12 cellular contexts compared by ENCODE assay signal in genomic region chr19:4877753-4878490, GRCh38. TPM values are rescaled to one million over a fixed set of nuclear protein-coding genes. Genes with fewer than 3 reads are reported as not detected.
A peak's percentile ranks its signal among the peaks of the same experiment; 100 is the strongest.
DNase-seq lines count a peak whose midpoint lies in the region; ATAC-seq and TF ChIP-seq lines count a peak whose summit lies in the region.
"Had no signal": no experiment of that assay in that cellular context is flagged by ENCODE, and none has a peak within 500 bp of the region (broad histone marks: within the 10 kb centered on the region; RNA-seq: fewer than 3 reads in every experiment).

No MANE protein-coding gene starts in this region.

- no peak overlapping the region for H3K4me3 Mint-ChIP-seq in activated T-cell treated with anti-CD3 and anti-CD28 coated beads, Interleukin-2, amount 50 U/mL, for 24 hours
- H3K4me3 Mint-ChIP-seq in activated T-cell treated with anti-CD3 and anti-CD28 coated beads, Interleukin-2, amount 50 U/mL, for 72 hours, result peak overlapping the region in 1 of 2 donors; percentile 20
- H3K4me3 Mint-ChIP-seq in neural progenitor cell, result no peak overlapping the region
- H3K4me3 Mint-ChIP-seq: IgD-negative memory B cell had no signal

- H3K4me1 ChIP-seq in esophagus muscularis mucosa (peaks cover 0 to 20% (median 17%) of the 10 kb centered on the region in 4 donors), neural progenitor cell (peaks cover 17% of the 10 kb centered on the region), upper lobe of right lung (no peaks in the 10 kb centered on the region), PC-3 (ENCODE audit: insufficient read depth, low read length) (no peaks in the 10 kb centered on the region)

- H3K36me3 ChIP-seq in esophagus muscularis mucosa (no peaks in the 10 kb centered on the region), neural progenitor cell (no peaks in the 10 kb centered on the region), upper lobe of right lung (no peaks in the 10 kb centered on the region), PC-3 (ENCODE audit: low read depth, low read length) (no peaks in the 10 kb centered on the region)
- H3K36me3 ChIP-seq: brain microvascular endothelial cell, WERI-Rb-1 had no signal

- BruUV-seq in PC-3 (replicated peaks; lab: Mats Ljungman, UMichigan), result no TSS peak

- TF ChIP-seq EP300 in esophagus muscularis mucosa (IDR thresholded peaks at IDR 0.05), result no peak

- peak overlapping the region in 2 of 4 donors; percentile 4 to 12 for H3K4me3 ChIP-seq in esophagus muscularis mucosa
- no peak overlapping the region for H3K4me3 ChIP-seq in neural progenitor cell
- H3K4me3 ChIP-seq in upper lobe of right lung, result no peak overlapping the region
- H3K4me3 ChIP-seq in PC-3 (ENCODE audit: low read length), result no peak overlapping the region

- H3K9ac ChIP-seq in neural progenitor cell (no peak overlapping the region), PC-3 (ENCODE audit: low read length) (no peak overlapping the region)

- H3F3A ChIP-seq in neural progenitor cell (ENCODE audit: low read depth), result peaks cover 8% of the 10 kb centered on the region
- no peaks in the 10 kb centered on the region for H3F3A ChIP-seq in PC-3 (ENCODE audit: low read length, unreplicated experiment)

- H3K4me2 ChIP-seq in neural progenitor cell (peak overlapping the region; percentile 53), PC-3 (ENCODE audit: low read length) (no peak overlapping the region)

- ATAC-seq in activated T-cell treated with anti-CD3 and anti-CD28 coated beads, Interleukin-2, amount 50 U/mL, for 72 hours (replicated peaks in 1 of 2), result no peak
- ATAC-seq in upper lobe of right lung, result peak; percentile 24
- ATAC-seq in PC-3, result no peak

- TF ChIP-seq CTCF in esophagus muscularis mucosa (IDR thresholded peaks at IDR 0.05) (no peak), neural progenitor cell (IDR thresholded peaks at IDR 0.05) (no peak), upper lobe of right lung (IDR thresholded peaks at IDR 0.05) (no peak), GM10248 (IDR thresholded peaks at IDR 0.05; ENCODE audit: control extremely low read depth, extremely low read depth, low read depth, missing control alignments) (no peak), PC-3 (conservative IDR thresholded peaks at IDR 0.05; ENCODE audit: low read depth, low read length) (no peak)

- POLR2A ChIA-PET in GM10248 (lab: Yijun Ruan, JAX), result interaction anchor here (0.6 kb wide), 1 partner anchor 138 kb away, joined by 3 read pairs; no protein-coding TSS in a partner anchor
- POLR2A ChIA-PET in PC-3 (lab: Charles Lee; ENCODE audit: unreplicated experiment), result no interaction called here

- peak; percentile 34 for DNase-seq in activated T-cell treated with anti-CD3 and anti-CD28 coated beads, Interleukin-2, amount 50 U/mL, for 24 hours
- no peak for DNase-seq in activated T-cell treated with anti-CD3 and anti-CD28 coated beads, Interleukin-2, amount 50 U/mL, for 72 hours
- DNase-seq in esophagus muscularis mucosa (ENCODE audit: extremely low spot score) (no peak), neural progenitor cell (ENCODE audit: low spot score) (peak; percentile 66), upper lobe of right lung (no peak), GM10248 (ENCODE audit: extremely low spot score) (no peak), PC-3 (no peak), NCI-H2029 treated with DMSO at 0.1 percent for 48 hours (lab: John Stamatoyannopoulos, UW) (no peak)
- DNase-seq: brain microvascular endothelial cell, small intestine, WERI-Rb-1 had no signal

- H3K27ac ChIP-seq in esophagus muscularis mucosa (replicated peaks in 1 of 4), result peak overlapping the region; percentile 46 to 70 (median 64)
- H3K27ac ChIP-seq in neural progenitor cell, result peak overlapping the region; percentile 70
- H3K27ac ChIP-seq in upper lobe of right lung, result no peak overlapping the region
- H3K27ac ChIP-seq in PC-3 (ENCODE audit: low read length), result no peak overlapping the region
- H3K27ac ChIP-seq: brain microvascular endothelial cell, WERI-Rb-1 had no signal

- H3K9me3 Mint-ChIP-seq in activated T-cell treated with anti-CD3 and anti-CD28 coated beads, Interleukin-2, amount 50 U/mL, for 24 hours, result no peaks in the 10 kb centered on the region
- H3K9me3 Mint-ChIP-seq in activated T-cell treated with anti-CD3 and anti-CD28 coated beads, Interleukin-2, amount 50 U/mL, for 72 hours, result no peaks in the 10 kb centered on the region
- H3K9me3 Mint-ChIP-seq in neural progenitor cell, result no peaks in the 10 kb centered on the region
- H3K9me3 Mint-ChIP-seq: IgD-negative memory B cell had no signal

- no peaks in the 10 kb centered on the region for H3K27me3 Mint-ChIP-seq in activated T-cell treated with anti-CD3 and anti-CD28 coated beads, Interleukin-2, amount 50 U/mL, for 24 hours
- no peaks in the 10 kb centered on the region for H3K27me3 Mint-ChIP-seq in activated T-cell treated with anti-CD3 and anti-CD28 coated beads, Interleukin-2, amount 50 U/mL, for 72 hours (ENCODE audit: low read depth)
- H3K27me3 Mint-ChIP-seq in neural progenitor cell (ENCODE audit: insufficient read depth, low read depth), result peaks cover 8% of the 10 kb centered on the region

- 74% methylated on average over 8 of the region's 30 CpGs for WGBS in esophagus muscularis mucosa

- H3K27me3 ChIP-seq in esophagus muscularis mucosa (peaks cover 0 to 13% (median 0%) of the 10 kb centered on the region in 4 donors), neural progenitor cell (no peaks in the 10 kb centered on the region), upper lobe of right lung (peaks cover 13% of the 10 kb centered on the region), PC-3 (ENCODE audit: low read length) (no peaks in the 10 kb centered on the region)
- H3K27me3 ChIP-seq: brain microvascular endothelial cell had no signal

- CTCF ChIA-PET in GM10248 (lab: Yijun Ruan, JAX) (no interaction called here), PC-3 (lab: Charles Lee) (no interaction called here)

- intact Hi-C loops in esophagus muscularis mucosa (cut with DNase I) (no loop called here), upper lobe of right lung (cut with DNase I) (no loop called here), PC-3 (cut with micrococcal nuclease) (no loop called here)

- H3K4me1 Mint-ChIP-seq in activated T-cell treated with anti-CD3 and anti-CD28 coated beads, Interleukin-2, amount 50 U/mL, for 24 hours (ENCODE audit: low read depth), result peaks cover 7% of the 10 kb centered on the region
- H3K4me1 Mint-ChIP-seq in activated T-cell treated with anti-CD3 and anti-CD28 coated beads, Interleukin-2, amount 50 U/mL, for 72 hours (ENCODE audit: low read depth), result peaks cover 9% of the 10 kb centered on the region
- peaks cover 6% of the 10 kb centered on the region for H3K4me1 Mint-ChIP-seq in neural progenitor cell

- no peaks in the 10 kb centered on the region for H3K36me3 Mint-ChIP-seq in activated T-cell treated with anti-CD3 and anti-CD28 coated beads, Interleukin-2, amount 50 U/mL, for 24 hours (ENCODE audit: low read depth)
- H3K36me3 Mint-ChIP-seq in activated T-cell treated with anti-CD3 and anti-CD28 coated beads, Interleukin-2, amount 50 U/mL, for 72 hours (ENCODE audit: insufficient read depth in 2 of 2), result no peaks in the 10 kb centered on the region
- no peaks in the 10 kb centered on the region for H3K36me3 Mint-ChIP-seq in neural progenitor cell
- H3K36me3 Mint-ChIP-seq: IgD-negative memory B cell had no signal

- H3K79me2 ChIP-seq in neural progenitor cell (ENCODE audit: low read depth), result no peaks in the 10 kb centered on the region
- H3K79me2 ChIP-seq in PC-3 (ENCODE audit: low read length), result no peaks in the 10 kb centered on the region

- H2AFZ ChIP-seq in neural progenitor cell (replicated peaks), result peak overlapping the region; percentile 97
- no peak overlapping the region for H2AFZ ChIP-seq in PC-3 (ENCODE audit: low read length)

- H4K20me1 ChIP-seq in neural progenitor cell (ENCODE audit: low read depth) (no peaks in the 10 kb centered on the region), PC-3 (ENCODE audit: low read length) (no peaks in the 10 kb centered on the region)

- no peak overlapping the region for H3K27ac Mint-ChIP-seq in activated T-cell treated with anti-CD3 and anti-CD28 coated beads, Interleukin-2, amount 50 U/mL, for 24 hours
- H3K27ac Mint-ChIP-seq in activated T-cell treated with anti-CD3 and anti-CD28 coated beads, Interleukin-2, amount 50 U/mL, for 72 hours, result no peak overlapping the region
- H3K27ac Mint-ChIP-seq in neural progenitor cell, result no peak overlapping the region

- no peaks in the 10 kb centered on the region for H3K9me2 ChIP-seq in PC-3 (replicated peaks; ENCODE audit: low read length)

- TF ChIP-seq POLR2A in esophagus muscularis mucosa (IDR thresholded peaks at IDR 0.05; ENCODE audit: low read depth), result no peak

- H3K9me3 ChIP-seq in esophagus muscularis mucosa (no peaks in the 10 kb centered on the region), neural progenitor cell (ENCODE audit: low read depth) (no peaks in the 10 kb centered on the region), upper lobe of right lung (no peaks in the 10 kb centered on the region), PC-3 (ENCODE audit: low read length) (no peaks in the 10 kb centered on the region)

RNA-seq across cellular contexts. Expression of gene PLIN3, which starts 10.5 kb away (rescaled TPM):
- 10 to 100 TPM; 43.7 to 44.6 TPM for total RNA-seq in activated T-cell treated with anti-CD3 and anti-CD28 coated beads, Interleukin-2, amount 50 U/mL, for 72 hours
- total RNA-seq in esophagus muscularis mucosa (10 to 100 TPM; 15.4 to 69.0 (median 51.1) TPM), neural progenitor cell (ENCODE audit: low replicate concordance) (49.7 and 108 TPM in 2 replicates), upper lobe of right lung (31.9 TPM), PC-3 (2014; rRNA removed) (136 and 159 TPM in 2 replicates)

RNA-seq across cellular contexts. Expression of gene ARRDC5, which starts 24.8 kb away (rescaled TPM):
- under 1 TPM; 0.72 to 0.76 TPM for total RNA-seq in activated T-cell treated with anti-CD3 and anti-CD28 coated beads, Interleukin-2, amount 50 U/mL, for 72 hours
- under 1 TPM in 1 of 4 donors, not detected in 3; 0.26 TPM for total RNA-seq in esophagus muscularis mucosa
- total RNA-seq in neural progenitor cell (ENCODE audit: low replicate concordance), result not detected in 2 replicates
- total RNA-seq in upper lobe of right lung, result not detected
- not detected in 2 replicates for total RNA-seq in PC-3 (2014; rRNA removed)

RNA-seq across cellular contexts. Expression of gene UHRF1, which starts 31.4 kb away (rescaled TPM):
- 100 to 1,000 TPM in 1 of 2 donors, 10 to 100 TPM in 1; 76.4 to 110 TPM for total RNA-seq in activated T-cell treated with anti-CD3 and anti-CD28 coated beads, Interleukin-2, amount 50 U/mL, for 72 hours
- total RNA-seq in esophagus muscularis mucosa (1 to 10 TPM in 1 of 4 donors, under 1 TPM in 3; 0.33 to 1.2 (median 0.64) TPM), neural progenitor cell (ENCODE audit: low replicate concordance) (34.1 and 74.7 TPM in 2 replicates), upper lobe of right lung (0.90 TPM), PC-3 (2014; rRNA removed) (163 and 207 TPM in 2 replicates)

RNA-seq across cellular contexts. Expression of gene TICAM1, which starts 46.4 kb away (rescaled TPM):
- 10 to 100 TPM; 18.7 to 20.5 TPM for total RNA-seq in activated T-cell treated with anti-CD3 and anti-CD28 coated beads, Interleukin-2, amount 50 U/mL, for 72 hours
- total RNA-seq in esophagus muscularis mucosa, result 1 to 10 TPM; 7.5 to 8.3 (median 8.0) TPM
- total RNA-seq in neural progenitor cell (ENCODE audit: low replicate concordance), result 0.37 TPM in 1 of 2 replicates, not detected in the other
- total RNA-seq in upper lobe of right lung, result 16.6 TPM
- total RNA-seq in PC-3 (2014; rRNA removed), result 6.5 and 17.0 TPM in 2 replicates

Comparison
In these comparisons a context has a peak if more than half of its experiments do, and no peak if none do; other contexts are left out.
1. DNase-seq: peak in activated T-cell treated with anti-CD3 and anti-CD28 coated beads, Interleukin-2, amount 50 U/mL, for 24 hours (single experiment) and neural progenitor cell (single experiment); none in activated T-cell treated with anti-CD3 and anti-CD28 coated beads, Interleukin-2, amount 50 U/mL, for 72 hours (0 of 2), esophagus muscularis mucosa (single experiment), upper lobe of right lung (single experiment), GM10248 (single experiment), PC-3 (single experiment) and NCI-H2029 treated with DMSO at 0.1 percent for 48 hours (single experiment).
2. H3K27ac ChIP-seq: peak in esophagus muscularis mucosa (4 of 4) and neural progenitor cell (single experiment); none in upper lobe of right lung (single experiment) and PC-3 (single experiment).
3. RNA of gene UHRF1, which starts 31.4 kb away (total RNA-seq): 163 to 207 TPM in PC-3, 76.4 to 110 TPM in activated T-cell treated with anti-CD3 and anti-CD28 coated beads, Interleukin-2, amount 50 U/mL, for 72 hours and 34.1 to 74.7 TPM in neural progenitor cell; 0.90 TPM in upper lobe of right lung (single experiment) and 0.33 to 1.2 TPM in esophagus muscularis mucosa; every median in the first group is over 10 times any median in the second.